In genomic region chr6:23305325-23305943, GRCh38 we compare ENCODE assay signal across 16 cellular contexts.
DNase-seq lines count a peak whose midpoint lies in the region; ATAC-seq, FAIRE-seq and TF ChIP-seq lines count a peak whose summit lies in the region.
"Had no signal": no experiment of that assay in that cellular context is flagged by ENCODE, and none has a peak within 500 bp of the region (broad histone marks: within the 10 kb centered on the region; RNA-seq: fewer than 3 reads in every experiment).

No MANE protein-coding gene starts in this region.

- intact Hi-C loops in HepG2 (cut with micrococcal nuclease; ENCODE audit: unreplicated experiment) = no loop called here

- no peak for DNase-seq in HepG2 (ENCODE audit: low spot score)
- DNase-seq in HuH-7.5 (ENCODE audit: low spot score) = peak; percentile 0
- no peak for DNase-seq in left lobe of liver (ENCODE audit: low spot score)
- DNase-seq in HTR-8/SVneo (ENCODE audit: insufficient read length, low spot score) = no peak
- DNase-seq in immature natural killer cell = no peak
- DNase-seq in NAMALWA (ENCODE audit: low spot score) = no peak
- DNase-seq: Calu3; CD8-positive, alpha-beta T cell; GF-D8; H9; IMR-90 had no signal

- H3K27ac Mint-ChIP-seq in immature natural killer cell = no peak overlapping the region
- H3K27ac Mint-ChIP-seq: B cell; CD8-positive, alpha-beta T cell; H9 had no signal

- no peak for TF ChIP-seq POLR2A in HepG2 (IDR thresholded peaks at IDR 0.05; ENCODE audit: insufficient read depth in 1 of 2, low read depth in 2 of 2, low read length in 2 of 2)

- CTCF ChIA-PET in HepG2 (lab: Yijun Ruan, JAX; ENCODE audit: low intra/inter-chr PET ratio, low total read pairs) = no interaction called here

- H3K9me3 Mint-ChIP-seq in immature natural killer cell = peaks cover 4 to 28% (median 12%) of the 10 kb centered on the region in 6 donors

- no peaks in the 10 kb centered on the region for H3K36me3 Mint-ChIP-seq in immature natural killer cell
- H3K36me3 Mint-ChIP-seq: CD8-positive, alpha-beta T cell had no signal

- H3K36me3 ChIP-seq in liver (ENCODE audit: control insufficient read depth in 4 of 4, insufficient read depth in 3 of 4, low read depth in 1 of 4, low read length in 3 of 4) (no peaks in the 10 kb centered on the region), HepG2 (replicated peaks in 1 of 2; ENCODE audit: control insufficient read depth in 1 of 2, insufficient read depth in 2 of 2, low read length in 2 of 2) (no peaks in the 10 kb centered on the region)
- H3K36me3 ChIP-seq: BLaER1 treated with 17β-estradiol and CSF1 and Interleukin-3, amounts not matched to agents 10 nM and 100 nM had no signal

- H3K4me3 ChIP-seq in liver (ENCODE audit: low read depth in 1 of 3, low read length in 3 of 3) (no peak overlapping the region), HepG2 (replicated peaks in 1 of 3; ENCODE audit: insufficient read depth in 1 of 3, low read depth in 2 of 3, low read length in 3 of 3) (no peak overlapping the region)
- H3K4me3 ChIP-seq: BLaER1 treated with 17β-estradiol and CSF1 and Interleukin-3, amounts not matched to agents 10 nM and 100 nM; K562 had no signal

- no peak overlapping the region for H3K4me3 Mint-ChIP-seq in immature natural killer cell
- H3K4me3 Mint-ChIP-seq: B cell; CD8-positive, alpha-beta T cell; H9 had no signal

- H2AFZ ChIP-seq in HepG2 (ENCODE audit: low read length) = no peak overlapping the region

- H3K79me2 ChIP-seq in HepG2 (ENCODE audit: insufficient read depth, low read length) = no peaks in the 10 kb centered on the region

- in situ Hi-C loops in HepG2 (cut with HindIII; ENCODE audit: extremely low pct_ligation_motif_present, low pct_unique_long_range_greater_than_20kb) = no loop called here

- peaks cover 0 to 2% (median 1%) of the 10 kb centered on the region in 3 donors for H3K27me3 Mint-ChIP-seq in immature natural killer cell (ENCODE audit: low read depth in 3 of 3)
- H3K27me3 Mint-ChIP-seq: B cell had no signal

- no peak overlapping the region for H3K4me2 ChIP-seq in HepG2 (ENCODE audit: low read depth, low read length)
- H3K4me2 ChIP-seq: BLaER1 treated with 17β-estradiol and CSF1 and Interleukin-3, amounts not matched to agents 10 nM and 100 nM had no signal

- H3K9ac ChIP-seq in liver (ENCODE audit: low read depth in 1 of 2, low read length in 2 of 2) (no peak overlapping the region), HepG2 (ENCODE audit: insufficient read depth, low read depth, low read length) (no peak overlapping the region)
- H3K9ac ChIP-seq: BLaER1 treated with 17β-estradiol and CSF1 and Interleukin-3, amounts not matched to agents 10 nM and 100 nM had no signal

- H3K27ac ChIP-seq in liver (ENCODE audit: low read depth in 1 of 2, low read length in 2 of 2) = no peak overlapping the region
- H3K27ac ChIP-seq in HepG2 (ENCODE audit: extremely low read length, insufficient read depth, low read length) = no peak overlapping the region
- H3K27ac ChIP-seq: BLaER1 treated with 17β-estradiol and CSF1 and Interleukin-3, amounts not matched to agents 10 nM and 100 nM had no signal

- H4K20me1 ChIP-seq in HepG2 (ENCODE audit: insufficient read depth, low read length) = no peaks in the 10 kb centered on the region
- H4K20me1 ChIP-seq: BLaER1 treated with 17β-estradiol and CSF1 and Interleukin-3, amounts not matched to agents 10 nM and 100 nM had no signal

- no peaks in the 10 kb centered on the region for H3K4me1 Mint-ChIP-seq in immature natural killer cell
- H3K4me1 Mint-ChIP-seq: B cell, H9 had no signal

- H3K4me1 ChIP-seq in liver (ENCODE audit: control insufficient read depth in 4 of 4, insufficient read depth in 4 of 4, low read length in 3 of 4) (peaks cover 0 to 8% (median 3%) of the 10 kb centered on the region in 4 donors), HepG2 (ENCODE audit: insufficient read depth, low read length) (no peaks in the 10 kb centered on the region)

- TF ChIP-seq EP300 in HepG2 (IDR thresholded peaks at IDR 0.05; ENCODE audit: low read depth in 2 of 2, low read length in 2 of 2) (no peak), HepG2 (CRISPR knock-in tag; IDR thresholded peaks at IDR 0.05; ENCODE audit: borderline replicate concordance) (no peak)

- FAIRE-seq in HepG2 (lab: Jason Lieb, UNC) = no peak
- no peak for FAIRE-seq in HTR-8/SVneo (lab: Jason Lieb, UNC)
- FAIRE-seq: H1, K562 had no signal

- WGBS in liver = 31% methylated on average over 2 of the region's 2 CpGs
- 12% methylated on average over 2 of the region's 2 CpGs for WGBS in HepG2 (ENCODE audit: low lambda C conversion rate)

- no TSS peak for BruUV-seq in HepG2 (replicated peaks; lab: Mats Ljungman, UMichigan)

- H3K9me3 ChIP-seq in liver (ENCODE audit: control insufficient read depth in 4 of 4, low read length in 3 of 4) (no peaks in the 10 kb centered on the region), HepG2 (ENCODE audit: low read length) (peaks cover 95% of the 10 kb centered on the region)

- TF ChIP-seq CTCF in liver (IDR thresholded peaks at IDR 0.05; ENCODE audit: low read depth, low read length, missing input control) (no peak), HepG2 (CRISPR knock-in tag; IDR thresholded peaks at IDR 0.05) (no peak)

- TF ChIP-seq RAD21 in liver (IDR thresholded peaks at IDR 0.05) = no peak
- TF ChIP-seq RAD21 in HepG2 (CRISPR knock-in tag; IDR thresholded peaks at IDR 0.05) = no peak

- POLR2A ChIA-PET in HepG2 (lab: Yijun Ruan, JAX) = no interaction called here

- ATAC-seq in HepG2 (no peak), left lobe of liver (peak; percentile 71)
- ATAC-seq: CD8-positive, alpha-beta T cell; K562 had no signal

- H3K27me3 ChIP-seq in liver (ENCODE audit: control insufficient read depth in 4 of 4, insufficient read depth in 4 of 4, low read length in 3 of 4) (no peaks in the 10 kb centered on the region), HepG2 (ENCODE audit: control insufficient read depth in 1 of 2, insufficient read depth in 2 of 2, low read length in 2 of 2) (no peaks in the 10 kb centered on the region)
- H3K27me3 ChIP-seq: BLaER1 treated with 17β-estradiol and CSF1 and Interleukin-3, amounts not matched to agents 10 nM and 100 nM had no signal

TF ChIP-seq in liver, 16 proteins besides CTCF, POLR2A, EP300 and RAD21 (continues in another document):
- peak; percentile 34 for TF ChIP-seq ZBTB33 (IDR thresholded peaks at IDR 0.05)
- TF ChIP-seq NR2F2 (IDR thresholded peaks at IDR 0.05) = no peak
- TF ChIP-seq GABPA (IDR thresholded peaks at IDR 0.05 in 1 of 2, conservative IDR thresholded peaks at IDR 0.05 in 1 of 2) = no peak
- TF ChIP-seq RXRA (IDR thresholded peaks at IDR 0.05) = peak; percentile 16 to 65
- peak; percentile 66 for TF ChIP-seq YY1 (IDR thresholded peaks at IDR 0.05)
- peak; percentile 41 for TF ChIP-seq MAX (IDR thresholded peaks at IDR 0.05)
- TF ChIP-seq JUND (IDR thresholded peaks at IDR 0.05) = peak in 1 of 2 donors; percentile 19
- no peak for TF ChIP-seq TAF1 (conservative IDR thresholded peaks at IDR 0.05)

TF ChIP-seq in HepG2, 621 proteins besides CTCF, POLR2A, EP300 and RAD21:
- TF ChIP-seq ZNF792 (CRISPR knock-in tag; IDR thresholded peaks at IDR 0.05) (no peak), TP53 (CRISPR knock-in tag; conservative IDR thresholded peaks at IDR 0.05) (no peak), KLF12 (CRISPR knock-in tag; IDR thresholded peaks at IDR 0.05; ENCODE audit: borderline replicate concordance) (no peak), HMGXB4 (CRISPR knock-in tag; IDR thresholded peaks at IDR 0.05; ENCODE audit: borderline replicate concordance in 1 of 2, low read depth in 1 of 2) (no peak), RFX3 (CRISPR knock-in tag; IDR thresholded peaks at IDR 0.05) (no peak), ZNF713 (CRISPR knock-in tag; IDR thresholded peaks at IDR 0.05) (no peak), MZF1 (CRISPR knock-in tag; IDR thresholded peaks at IDR 0.05; ENCODE audit: borderline replicate concordance) (no peak), GTF3A (CRISPR knock-in tag; conservative IDR thresholded peaks at IDR 0.05) (no peak), U2AF1 (optimal IDR thresholded peaks at IDR 0.05; ENCODE audit: low read depth, low read length) (no peak), ZNF605 (CRISPR knock-in tag; IDR thresholded peaks at IDR 0.05) (no peak), MTERF4 (CRISPR knock-in tag; IDR thresholded peaks at IDR 0.05) (no peak)
TF ChIP-seq in HepG2: peak in this region for 0.
